ENCODE assay signal across 13 cellular contexts in the genomic region with DNA sequence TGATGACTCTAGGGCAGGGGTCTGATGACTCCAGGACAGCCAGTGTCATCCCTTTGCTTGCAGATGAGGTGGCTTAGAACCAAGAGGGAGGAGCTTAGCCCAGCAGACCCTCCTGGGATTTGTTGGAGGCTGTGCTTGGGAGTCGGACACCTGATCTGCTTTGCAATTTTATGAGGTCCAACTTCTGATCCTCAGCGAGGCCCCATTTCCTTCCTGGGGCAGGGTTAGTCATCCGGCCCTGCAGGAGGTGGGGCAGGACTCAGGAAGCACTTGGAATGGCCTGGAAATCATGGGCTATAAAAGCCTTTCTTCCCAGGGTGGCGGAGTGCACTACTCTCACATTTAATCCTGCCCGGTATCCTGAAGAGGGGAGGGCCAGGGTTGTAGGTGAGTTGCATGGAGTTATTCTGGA.
DNase-seq lines count a peak whose midpoint lies in the region; ATAC-seq and TF ChIP-seq lines count a peak whose summit lies in the region.
"Had no signal": no experiment of that assay in that cellular context is flagged by ENCODE, and none has a peak within 500 bp of the region (broad histone marks: within the 10 kb centered on the region; RNA-seq: fewer than 3 reads in every experiment).

No MANE protein-coding gene starts in this region.

- no peak overlapping the region for H2AFZ ChIP-seq in hepatocyte

- peak overlapping the region; percentile 80 for H3K4me2 ChIP-seq in BLaER1
- peak overlapping the region; percentile 21 for H3K4me2 ChIP-seq in hepatocyte

- H3K36me3 ChIP-seq in BLaER1 (peaks cover 91% of the 10 kb centered on the region), hepatocyte (replicated peaks; ENCODE audit: insufficient read depth, low read depth) (no peaks in the 10 kb centered on the region)

- no peaks in the 10 kb centered on the region for H3K9me2 ChIP-seq in hepatocyte (replicated peaks; ENCODE audit: insufficient read depth)

- POLR2A ChIA-PET in RWPE1 (lab: Yijun Ruan, JAX; ENCODE audit: low non-redundant PET) = no interaction called here

- H3K27ac ChIP-seq in BLaER1 (0 out of 2 replicates have a peak overlapping the region, but pooled peaks have one; percentile 21), RWPE1 (peak overlapping the region; percentile 36; the same call in 1 of the 2 replicates), hepatocyte (peak overlapping the region; percentile 87)
- H3K27ac ChIP-seq: testis had no signal

- no peaks in the 10 kb centered on the region for H3K9me3 Mint-ChIP-seq in activated T-helper 2 cell treated with anti-CD3 and anti-CD28 coated beads, Interferon-gamma antibody, Interleukin-2, Interleukin-4, amounts not matched to agents 10 μg/mL and 5 μg/mL and 100 μg/mL, durations not matched to agents 14 hours and 24 hours and 36 hours
- H3K9me3 Mint-ChIP-seq: naive B cell; T-helper 2 cell treated with Interferon-gamma antibody and Interleukin-4, amounts not matched to agents 5 μg/mL and 100 μg/mL, for 36 hours had no signal

- H3K4me3 ChIP-seq in BLaER1 (peak overlapping the region; percentile 30; the same call in 1 of the 2 replicates), hepatocyte (no peak overlapping the region)
- H3K4me3 ChIP-seq: testis had no signal

- TF ChIP-seq CTCF in RWPE1 (conservative IDR thresholded peaks at IDR 0.05; ENCODE audit: low read depth) (no peak), hepatocyte (IDR thresholded peaks at IDR 0.05; ENCODE audit: poor library complexity) (no peak)

- H3K27me3 ChIP-seq in BLaER1 (no peaks in the 10 kb centered on the region), hepatocyte (no peaks in the 10 kb centered on the region)
- H3K27me3 ChIP-seq: testis had no signal

- ATAC-seq in GM19324 (IDR thresholded peaks at IDR 0.05; ENCODE audit: low FRiP score, unreplicated experiment) = no peak
- no peak for ATAC-seq in HG03159 (IDR thresholded peaks at IDR 0.05; ENCODE audit: unreplicated experiment)

- peaks cover 69% of the 10 kb centered on the region for H3K79me2 ChIP-seq in hepatocyte

- H3K36me3 Mint-ChIP-seq in activated T-helper 2 cell treated with anti-CD3 and anti-CD28 coated beads, Interferon-gamma antibody, Interleukin-2, Interleukin-4, amounts not matched to agents 10 μg/mL and 5 μg/mL and 100 μg/mL, durations not matched to agents 14 hours and 24 hours and 36 hours (ENCODE audit: low read depth) = peaks cover 19% of the 10 kb centered on the region

- intact Hi-C loops in activated T-helper 2 cell treated with anti-CD3 and anti-CD28 coated beads, Interferon-gamma antibody, Interleukin-2, Interleukin-4, amounts not matched to agents 10 μg/mL and 5 μg/mL and 100 μg/mL, durations not matched to agents 14 hours and 24 hours and 36 hours (cut with micrococcal nuclease) = no loop called here

- H3K4me1 Mint-ChIP-seq in activated T-helper 2 cell treated with anti-CD3 and anti-CD28 coated beads, Interferon-gamma antibody, Interleukin-2, Interleukin-4, amounts not matched to agents 10 μg/mL and 5 μg/mL and 100 μg/mL, durations not matched to agents 14 hours and 24 hours and 36 hours (ENCODE audit: low read depth) = peaks cover 37% of the 10 kb centered on the region

- CTCF ChIA-PET in RWPE1 (lab: Yijun Ruan, JAX) = interaction anchor here (0.6 to 1.1 kb wide), 3 partner anchors 15 to 1531 kb away, joined by 3 to 6 read pairs (median 3); no protein-coding TSS in a partner anchor

- H3K9ac ChIP-seq in BLaER1 = no peak overlapping the region; the same call in 1 of the 2 replicates

- no peak overlapping the region for H3K27ac Mint-ChIP-seq in activated T-helper 2 cell treated with anti-CD3 and anti-CD28 coated beads, Interferon-gamma antibody, Interleukin-2, Interleukin-4, amounts not matched to agents 10 μg/mL and 5 μg/mL and 100 μg/mL, durations not matched to agents 14 hours and 24 hours and 36 hours
- H3K27ac Mint-ChIP-seq: T-helper 2 cell treated with Interferon-gamma antibody and Interleukin-4, amounts not matched to agents 5 μg/mL and 100 μg/mL, for 36 hours had no signal

- H3K9me3 ChIP-seq in BLaER1 (peaks cover 4% of the 10 kb centered on the region; the same call in 1 of the 2 replicates), hepatocyte (ENCODE audit: low read depth) (no peaks in the 10 kb centered on the region)
- H3K9me3 ChIP-seq: testis had no signal

- peak; percentile 51 for DNase-seq in HPDE6-E6E7 (ENCODE audit: extremely low spot score)
- DNase-seq in RWPE1 (ENCODE audit: low spot score) = peak; percentile 59
- peak; percentile 79 for DNase-seq in hepatocyte (ENCODE audit: low spot score)
- DNase-seq in activated T-helper 2 cell treated with anti-CD3 and anti-CD28 coated beads, Interferon-gamma antibody, Interleukin-2, Interleukin-4, amounts not matched to agents 10 μg/mL and 5 μg/mL and 100 μg/mL, durations not matched to agents 14 hours and 24 hours and 36 hours (ENCODE audit: low spot score) = no peak
- DNase-seq in activated effector memory CD4-positive, alpha-beta T cell treated with Interleukin-2 at 50 U/mL for 16 hours = no peak
- DNase-seq: cortex of kidney; naive B cell; stimulated activated CD4-positive, alpha-beta T cell treated with anti-CD3 and anti-CD28 coated beads, Interleukin-4, amount 100 ng/mL, for 24 hours; testis had no signal

- 38% methylated on average over 5 of the region's 5 CpGs for WGBS in hepatocyte (ENCODE audit: low lambda C conversion rate, missing lambda C conversion rate)

- no peaks in the 10 kb centered on the region for H3K27me3 Mint-ChIP-seq in activated T-helper 2 cell treated with anti-CD3 and anti-CD28 coated beads, Interferon-gamma antibody, Interleukin-2, Interleukin-4, amounts not matched to agents 10 μg/mL and 5 μg/mL and 100 μg/mL, durations not matched to agents 14 hours and 24 hours and 36 hours (ENCODE audit: low read depth)
- H3K27me3 Mint-ChIP-seq: naive B cell had no signal

- peaks cover 94% of the 10 kb centered on the region for H3K4me1 ChIP-seq in BLaER1
- H3K4me1 ChIP-seq in hepatocyte (ENCODE audit: insufficient read depth) = peaks cover 26% of the 10 kb centered on the region
- H3K4me1 ChIP-seq: testis had no signal

- H3K4me3 Mint-ChIP-seq in activated T-helper 2 cell treated with anti-CD3 and anti-CD28 coated beads, Interferon-gamma antibody, Interleukin-2, Interleukin-4, amounts not matched to agents 10 μg/mL and 5 μg/mL and 100 μg/mL, durations not matched to agents 14 hours and 24 hours and 36 hours (ENCODE audit: low read depth) = no peak overlapping the region
- H3K4me3 Mint-ChIP-seq: T-helper 2 cell treated with Interferon-gamma antibody and Interleukin-4, amounts not matched to agents 5 μg/mL and 100 μg/mL, for 36 hours had no signal

- peaks cover 100% of the 10 kb centered on the region for H4K20me1 ChIP-seq in BLaER1
- H4K20me1 ChIP-seq in hepatocyte (ENCODE audit: insufficient read depth, poor library complexity, severe bottlenecking) = peaks cover 10% of the 10 kb centered on the region

Comparison
In these comparisons a context has a peak if more than half of its experiments do, and no peak if none do; other contexts are left out.
1. H3K27ac ChIP-seq: peak in every context shown above with its lines; median percentile 87 in hepatocyte; 36 in RWPE1; 21 in BLaER1.
2. DNase-seq: peak in HPDE6-E6E7 (single experiment), RWPE1 (single experiment) and hepatocyte (single experiment); none in activated T-helper 2 cell treated with anti-CD3 and anti-CD28 coated beads, Interferon-gamma antibody, Interleukin-2, Interleukin-4, amounts not matched to agents 10 μg/mL and 5 μg/mL and 100 μg/mL, durations not matched to agents 14 hours and 24 hours and 36 hours (single experiment) and activated effector memory CD4-positive, alpha-beta T cell treated with Interleukin-2 at 50 U/mL for 16 hours (single experiment).